ENCODE assay signal across 27 cellular contexts in the genomic region with DNA sequence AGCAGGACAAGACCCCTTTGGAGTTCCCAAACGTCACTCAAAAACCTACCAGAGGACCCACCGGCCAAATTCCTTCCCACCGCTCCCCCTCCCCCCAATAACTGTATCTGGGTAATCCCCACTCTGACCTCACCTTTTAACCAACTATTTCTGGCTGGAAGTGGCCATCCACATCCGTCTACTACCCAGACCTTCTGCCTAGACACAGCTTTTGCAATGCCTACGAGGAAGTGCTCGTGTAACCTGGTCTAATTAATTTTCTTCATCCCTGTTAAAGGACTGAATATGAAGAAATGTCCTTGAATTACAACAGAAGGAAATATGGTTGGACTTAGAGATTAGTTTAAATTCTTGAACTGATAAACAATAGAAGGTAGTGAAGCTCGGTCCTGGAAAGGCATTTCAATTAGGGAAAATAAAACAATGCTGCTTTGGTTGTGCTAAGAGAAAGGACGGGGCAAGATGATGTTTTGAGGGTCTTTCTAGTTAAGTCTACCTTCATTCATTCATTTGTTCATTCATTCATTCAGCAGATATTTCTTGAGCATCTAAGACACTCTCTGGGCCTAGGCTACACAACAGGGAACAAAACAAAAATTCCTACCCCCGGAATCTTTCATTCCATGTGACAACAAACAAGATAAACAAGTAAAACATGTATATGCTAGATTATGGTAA. TPM values are rescaled to one million over a fixed set of nuclear protein-coding genes. Genes with fewer than 3 reads are reported as not detected.
"Had no signal": no experiment of that assay in that cellular context is flagged by ENCODE, and none has a peak within 500 bp of the region (broad histone marks: within the 10 kb centered on the region; RNA-seq: fewer than 3 reads in every experiment).

No MANE protein-coding gene starts in this region.

- H3K4me1 ChIP-seq: breast epithelium, esophagus squamous epithelium, gastrocnemius medialis, left ventricle myocardium inferior, prostate gland, testis, vagina had no signal

- DNase-seq: activated B cell treated with CpG ODN at 0.5 μM for 24 hours; activated CD4-positive, alpha-beta T cell treated with anti-CD3 and anti-CD28 coated beads for 36 hours; activated CD4-positive, alpha-beta T cell treated with anti-CD3 and anti-CD28 coated beads, Interleukin-2, amount 50 U/mL, for 4 hours; activated CD8-positive, alpha-beta memory T cell treated with anti-CD3 and anti-CD28 coated beads for 24 hours; activated naive CD4-positive, alpha-beta T cell; activated naive CD8-positive, alpha-beta T cell treated with anti-CD3 and anti-CD28 coated beads for 36 hours; activated T-cell treated with anti-CD3 and anti-CD28 coated beads, Interleukin-2, amount 50 U/mL, for 4 hours; amniotic stem cell; cortex of kidney; endodermal cell; esophagus squamous epithelium; gastrocnemius medialis; hippocampal formation; left ventricle myocardium inferior; ovary; stimulated activated CD4-positive, alpha-beta T cell treated with anti-CD3 and anti-CD28 coated beads, Interleukin-2, amount 100 ng/mL, for 48 hours; stimulated activated CD8-positive, alpha-beta memory T cell treated with anti-CD3 and anti-CD28 coated beads, Interleukin-4, amount 100 ng/mL, for 48 hours; stimulated activated naive CD4-positive, alpha-beta T cell; testis; trophoblast cell had no signal

- H3K4me1 Mint-ChIP-seq: activated CD4-positive, alpha-beta T cell treated with anti-CD3 and anti-CD28 coated beads for 36 hours; activated naive CD8-positive, alpha-beta T cell treated with anti-CD3 and anti-CD28 coated beads for 36 hours had no signal

- H3K27me3 ChIP-seq: breast epithelium, ovary, testis, vagina had no signal

- H3K9me3 ChIP-seq: breast epithelium, esophagus squamous epithelium, gastrocnemius medialis, left ventricle myocardium inferior, ovary, prostate gland, testis, vagina had no signal

- H3K9me3 Mint-ChIP-seq: activated B cell treated with CpG ODN at 0.5 μM for 24 hours; activated naive CD8-positive, alpha-beta T cell treated with anti-CD3 and anti-CD28 coated beads for 36 hours; activated T-cell treated with anti-CD3 and anti-CD28 coated beads, Interleukin-2, amount 50 U/mL, for 4 hours; activated T-helper 2 cell treated with anti-CD3 and anti-CD28 coated beads, Interferon-gamma antibody, Interleukin-2, Interleukin-4, amounts not matched to agents 10 μg/mL and 5 μg/mL and 100 μg/mL, durations not matched to agents 14 hours and 24 hours and 36 hours; endodermal cell; mesothelial cell of epicardium; natural killer cell treated with Interleukin-12 subunit alpha and Interleukin-12 subunit beta and Interleukin-15 and Interleukin-18, amount 100 ng/mL, for 72 hours had no signal

- H3K27ac Mint-ChIP-seq: activated B cell treated with CpG ODN at 0.5 μM for 24 hours; activated CD4-positive, alpha-beta T cell treated with anti-CD3 and anti-CD28 coated beads for 36 hours; activated naive CD8-positive, alpha-beta T cell treated with anti-CD3 and anti-CD28 coated beads for 36 hours; activated T-helper 2 cell treated with anti-CD3 and anti-CD28 coated beads, Interferon-gamma antibody, Interleukin-2, Interleukin-4, amounts not matched to agents 10 μg/mL and 5 μg/mL and 100 μg/mL, durations not matched to agents 14 hours and 24 hours and 36 hours; endodermal cell; mesothelial cell of epicardium had no signal

- H3K4me3 Mint-ChIP-seq: activated B cell treated with CpG ODN at 0.5 μM for 24 hours; activated CD4-positive, alpha-beta T cell treated with anti-CD3 and anti-CD28 coated beads for 36 hours; activated naive CD8-positive, alpha-beta T cell treated with anti-CD3 and anti-CD28 coated beads for 36 hours; activated T-cell treated with anti-CD3 and anti-CD28 coated beads, Interleukin-2, amount 50 U/mL, for 4 hours; endodermal cell; mesothelial cell of epicardium; natural killer cell treated with Interleukin-12 subunit alpha and Interleukin-12 subunit beta and Interleukin-15 and Interleukin-18, amount 100 ng/mL, for 72 hours had no signal

- H3K4me3 ChIP-seq: breast epithelium, esophagus squamous epithelium, gastrocnemius medialis, left ventricle myocardium inferior, ovary, prostate gland, testis, vagina had no signal

- H3K36me3 ChIP-seq: breast epithelium, esophagus squamous epithelium, gastrocnemius medialis, left ventricle myocardium inferior, ovary, prostate gland, vagina had no signal

- ATAC-seq: activated CD4-positive, alpha-beta T cell treated with anti-CD3 and anti-CD28 coated beads for 36 hours; activated T-cell treated with anti-CD3 and anti-CD28 coated beads, Interleukin-2, amount 50 U/mL, for 4 hours; gastrocnemius medialis; natural killer cell treated with Interleukin-12 subunit alpha and Interleukin-12 subunit beta and Interleukin-15 and Interleukin-18, amount 100 ng/mL, for 72 hours had no signal

- H3K27ac ChIP-seq: breast epithelium, esophagus squamous epithelium, gastrocnemius medialis, left ventricle myocardium inferior, ovary, prostate gland, testis, vagina had no signal

- H3K36me3 Mint-ChIP-seq: activated naive CD8-positive, alpha-beta T cell treated with anti-CD3 and anti-CD28 coated beads for 36 hours; mesothelial cell of epicardium; natural killer cell treated with Interleukin-12 subunit alpha and Interleukin-12 subunit beta and Interleukin-15 and Interleukin-18, amount 100 ng/mL, for 72 hours had no signal

- H3K27me3 Mint-ChIP-seq: activated B cell treated with CpG ODN at 0.5 μM for 24 hours had no signal

RNA-seq across cellular contexts. Expression of gene AVPR1B, which starts 18.8 kb away (rescaled TPM):
- total RNA-seq: activated B cell treated with CpG ODN at 0.5 μM for 24 hours; activated CD4-positive, alpha-beta T cell treated with anti-CD3 and anti-CD28 coated beads for 36 hours; activated naive CD8-positive, alpha-beta T cell treated with anti-CD3 and anti-CD28 coated beads for 36 hours; activated T-cell treated with anti-CD3 and anti-CD28 coated beads, Interleukin-2, amount 50 U/mL, for 4 hours; activated T-helper 2 cell treated with anti-CD3 and anti-CD28 coated beads, Interferon-gamma antibody, Interleukin-2, Interleukin-4, amounts not matched to agents 10 μg/mL and 5 μg/mL and 100 μg/mL, durations not matched to agents 14 hours and 24 hours and 36 hours; breast epithelium; esophagus squamous epithelium; gastrocnemius medialis; left ventricle myocardium inferior; lung microvascular endothelial cell; mesothelial cell of epicardium; natural killer cell treated with Interleukin-12 subunit alpha and Interleukin-12 subunit beta and Interleukin-15 and Interleukin-18, amount 100 ng/mL, for 72 hours; ovary; prostate gland; testis; vagina had no signal
- polyA plus RNA-seq: ovary had no signal

RNA-seq across cellular contexts. Expression of gene RHEX, which starts 45.4 kb away (rescaled TPM):
- total RNA-seq: activated CD4-positive, alpha-beta T cell treated with anti-CD3 and anti-CD28 coated beads for 36 hours; activated naive CD8-positive, alpha-beta T cell treated with anti-CD3 and anti-CD28 coated beads for 36 hours; activated T-cell treated with anti-CD3 and anti-CD28 coated beads, Interleukin-2, amount 50 U/mL, for 4 hours; activated T-helper 2 cell treated with anti-CD3 and anti-CD28 coated beads, Interferon-gamma antibody, Interleukin-2, Interleukin-4, amounts not matched to agents 10 μg/mL and 5 μg/mL and 100 μg/mL, durations not matched to agents 14 hours and 24 hours and 36 hours; endodermal cell; gastrocnemius medialis; lung microvascular endothelial cell; mesothelial cell of epicardium had no signal
